ENCODE assay signal across 8 cellular contexts in genomic region chrX:107684956-107685385, GRCh38. TPM values are rescaled to one million over a fixed set of nuclear protein-coding genes. Genes with fewer than 3 reads are reported as not detected.
DNase-seq lines count a peak whose midpoint lies in the region; ATAC-seq and TF ChIP-seq lines count a peak whose summit lies in the region.

No MANE protein-coding gene starts in this region.

- H3K27ac Mint-ChIP-seq in MCF 10A (ENCODE audit: low read depth, unreplicated experiment) (no peak overlapping the region), progenitor cell of endocrine pancreas (no peak overlapping the region)

- H3K4me3 Mint-ChIP-seq in MCF 10A (ENCODE audit: unreplicated experiment) (no peak overlapping the region), progenitor cell of endocrine pancreas (ENCODE audit: low read depth) (no peak overlapping the region)

- H3K27me3 Mint-ChIP-seq in MCF 10A (ENCODE audit: insufficient read depth, unreplicated experiment) (peaks cover 70% of the 10 kb centered on the region), progenitor cell of endocrine pancreas (peaks cover 12% of the 10 kb centered on the region)

- H3K27ac ChIP-seq in Karpas-422 (ENCODE audit: low read length), result no peak overlapping the region

- H3K79me2 ChIP-seq in Karpas-422 (ENCODE audit: low read length), result no peaks in the 10 kb centered on the region

- POLR2A ChIA-PET in GM10248 (lab: Yijun Ruan, JAX) (interaction anchor here (0.6 to 1.7 kb wide), 3 partner anchors 11 to 30 kb away, joined by 4 to 5 read pairs (median 4); no protein-coding TSS in a partner anchor), MCF 10A (lab: Yijun Ruan, JAX) (interaction anchor here (0.7 to 6.3 kb wide), 7 partner anchors 10 to 109 kb away, joined by 3 to 114 read pairs (median 3); no protein-coding TSS in a partner anchor)

- no peaks in the 10 kb centered on the region for H3K27me3 ChIP-seq in Karpas-422 (ENCODE audit: low read length)

- no TSS peak for BruUV-seq in MCF 10A (replicated peaks; lab: Mats Ljungman, UMichigan)

- no peak overlapping the region for H2AFZ ChIP-seq in Karpas-422 (ENCODE audit: low read length)

- no peaks in the 10 kb centered on the region for H4K20me1 ChIP-seq in Karpas-422 (ENCODE audit: insufficient read depth, low read depth, low read length)

- no peaks in the 10 kb centered on the region for H3K36me3 Mint-ChIP-seq in MCF 10A (ENCODE audit: insufficient read depth, unreplicated experiment)
- H3K36me3 Mint-ChIP-seq in progenitor cell of endocrine pancreas (ENCODE audit: insufficient read depth), result no peaks in the 10 kb centered on the region

- DNase-seq in GM10248 (ENCODE audit: extremely low spot score) (peak; percentile 23), Karpas-422 (peak; percentile 69), MCF 10A (ENCODE audit: unreplicated experiment) (peak; percentile 93), left lobe of liver (ENCODE audit: low spot score) (peak; percentile 51), NCI-H1436 (lab: John Stamatoyannopoulos, UW) (no peak), progenitor cell of endocrine pancreas (ENCODE audit: low spot score, unreplicated experiment) (no peak)
- DNase-seq in stimulated activated naive CD4-positive, alpha-beta T cell treated with Interleukin-2 at 50 U/mL for 16 hours (lab: John Stamatoyannopoulos, UW), result no peak

- ATAC-seq in GM21786 (IDR thresholded peaks at IDR 0.05; ENCODE audit: unreplicated experiment) (peak; percentile 97), left lobe of liver (peak; percentile 65)

- intact Hi-C loops in MCF 10A (cut with micrococcal nuclease), result no loop called here

- no peaks in the 10 kb centered on the region for H3K9me2 ChIP-seq in Karpas-422 (replicated peaks; ENCODE audit: insufficient read depth, low read length)

- H3K36me3 ChIP-seq in Karpas-422 (ENCODE audit: insufficient read depth, low read length), result no peaks in the 10 kb centered on the region

- CTCF ChIA-PET in GM10248 (lab: Yijun Ruan, JAX) (interaction anchor here (1.7 to 17.6 kb wide), 2 partner anchors 12 to 31 kb away, joined by 8 to 304 read pairs; no protein-coding TSS in a partner anchor), MCF 10A (lab: Yijun Ruan, JAX) (interaction anchor here (0.6 to 1.6 kb wide), 6 partner anchors 12 to 93 kb away, joined by 3 to 12 read pairs (median 4); partner anchors contain the start of genes NCBP2L and TSC22D3)

- H3K4me1 Mint-ChIP-seq in MCF 10A (ENCODE audit: insufficient read depth, unreplicated experiment), result peaks cover 28% of the 10 kb centered on the region
- peaks cover 8% of the 10 kb centered on the region for H3K4me1 Mint-ChIP-seq in progenitor cell of endocrine pancreas (ENCODE audit: low read depth)

- TF ChIP-seq CTCF in GM10248 (IDR thresholded peaks at IDR 0.05; ENCODE audit: control extremely low read depth, extremely low read depth, low read depth, missing control alignments) (no peak), MCF 10A (IDR thresholded peaks at IDR 0.05; ENCODE audit: unreplicated experiment) (no peak), progenitor cell of endocrine pancreas (IDR thresholded peaks at IDR 0.05; ENCODE audit: unreplicated experiment) (no peak)

- no peaks in the 10 kb centered on the region for H3K9me3 ChIP-seq in Karpas-422 (ENCODE audit: low read length)

- H3K4me3 ChIP-seq in Karpas-422 (ENCODE audit: low read length), result no peak overlapping the region

- H3K4me1 ChIP-seq in Karpas-422 (ENCODE audit: low read length), result peaks cover 16% of the 10 kb centered on the region

- H3K9ac ChIP-seq in Karpas-422 (ENCODE audit: low read length), result no peak overlapping the region

- H3K9me3 Mint-ChIP-seq in MCF 10A (ENCODE audit: unreplicated experiment) (no peaks in the 10 kb centered on the region), progenitor cell of endocrine pancreas (ENCODE audit: low read depth) (peaks cover 19% of the 10 kb centered on the region)

- H3K4me2 ChIP-seq in Karpas-422 (ENCODE audit: low read depth, low read length, poor library complexity, severe bottlenecking), result no peak overlapping the region

RNA-seq across cellular contexts. Expression of gene PRPS1, which starts 56.7 kb away (rescaled TPM):
- 50.7 and 69.7 TPM in 2 replicates for total RNA-seq in Karpas-422 (2014; rRNA removed; shearing (Covaris generic); ENCODE audit: low replicate concordance)
- total RNA-seq in MCF 10A (2022), result 27.9 and 29.7 TPM in 2 replicates
- 29.6 TPM for total RNA-seq in left lobe of liver
- 35.6 and 36.3 TPM in 2 replicates for total RNA-seq in progenitor cell of endocrine pancreas

Comparison
In these comparisons a context has a peak if more than half of its experiments do, and no peak if none do; other contexts are left out.
1. DNase-seq: peak in GM10248 (single experiment), Karpas-422 (single experiment), MCF 10A (single experiment) and left lobe of liver (single experiment); none in NCI-H1436 (single experiment), progenitor cell of endocrine pancreas (single experiment) and stimulated activated naive CD4-positive, alpha-beta T cell treated with Interleukin-2 at 50 U/mL for 16 hours (single experiment).